In the genomic region with DNA sequence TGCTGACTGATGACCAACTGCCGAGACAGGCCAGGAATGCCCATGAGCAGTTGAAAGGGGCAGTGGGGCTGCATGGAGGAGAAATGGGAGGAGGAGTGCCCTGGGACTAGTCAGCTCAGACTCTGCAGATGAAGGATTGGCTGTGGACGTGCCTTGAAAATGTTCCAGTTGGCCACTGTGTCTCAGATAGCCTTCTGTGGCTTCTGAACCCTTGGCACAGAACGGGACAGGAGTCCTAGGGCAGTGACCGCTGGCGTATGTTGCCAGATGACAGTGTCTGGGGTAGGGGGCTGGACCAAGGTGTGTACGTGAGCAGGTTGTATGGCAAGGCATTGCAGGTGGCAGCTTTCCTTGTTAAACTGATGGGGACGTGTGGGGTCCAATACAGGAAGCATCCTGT, we compare ENCODE assay signal across 2 cellular contexts. TPM values are rescaled to one million over a fixed set of nuclear protein-coding genes. Genes with fewer than 3 reads are reported as not detected.
"Had no signal": no experiment of that assay in that cellular context is flagged by ENCODE, and none has a peak within 500 bp of the region (broad histone marks: within the 10 kb centered on the region; RNA-seq: fewer than 3 reads in every experiment).

No MANE protein-coding gene starts in this region.

RNA-seq across cellular contexts. Expression of gene CSAG2, which starts 2.6 kb away (rescaled TPM):
- total RNA-seq: G401 had no signal

RNA-seq across cellular contexts. Expression of gene MAGEA3, which starts 7.9 kb away (rescaled TPM):
- total RNA-seq: G401, GM12878 had no signal

RNA-seq across cellular contexts. Expression of gene MAGEA2B, which starts 7.9 kb away (rescaled TPM):
- total RNA-seq: G401, GM12878 had no signal
- polyA plus RNA-seq: GM12878 had no signal

RNA-seq across cellular contexts. Expression of gene CSAG1, which starts 27.0 kb away (rescaled TPM):
- total RNA-seq: G401, GM12878 had no signal

RNA-seq across cellular contexts. Expression of gene MAGEA12, which starts 27.1 kb away (rescaled TPM):
- total RNA-seq: G401, GM12878 had no signal
